ENCODE assay signal across 11 cellular contexts in genomic region chr2:229873123-229873581, GRCh38. TPM values are rescaled to one million over a fixed set of nuclear protein-coding genes. Genes with fewer than 3 reads are reported as not detected.
DNase-seq lines count a peak whose midpoint lies in the region; ATAC-seq, FAIRE-seq and TF ChIP-seq lines count a peak whose summit lies in the region.
"Had no signal": no experiment of that assay in that cellular context is flagged by ENCODE, and none has a peak within 500 bp of the region (broad histone marks: within the 10 kb centered on the region; RNA-seq: fewer than 3 reads in every experiment).

No MANE protein-coding gene starts in this region.

- peak overlapping the region in 2 of 8 donors; percentile 8 to 15 for H3K4me3 Mint-ChIP-seq in CD4-positive, alpha-beta memory T cell

- no peaks in the 10 kb centered on the region for H4K20me1 ChIP-seq in endothelial cell of umbilical vein (replicated peaks; ENCODE audit: control insufficient read depth, extremely low read depth, insufficient read depth, low read length)

- POLR2A ChIA-PET in CD4-positive, alpha-beta memory T cell (lab: Charles Lee; ENCODE audit: partially characterized antibody), result no interaction called here
- POLR2A ChIA-PET in endothelial cell of umbilical vein (lab: Charles Lee), result no interaction called here

- dilution Hi-C loops in endothelial cell of umbilical vein (cut with MboI; ENCODE audit: extremely low pct_ligation_motif_present, low sequenced_read_pairs), result no loop called here

- no peak overlapping the region for H3K27ac ChIP-seq in CD4-positive, alpha-beta memory T cell (ENCODE audit: low read depth, low read length)
- H3K27ac ChIP-seq in endothelial cell of umbilical vein (ENCODE audit: insufficient read depth, low read depth, low read length), result no peak overlapping the region

- ATAC-seq in GM19438 (IDR thresholded peaks at IDR 0.05; ENCODE audit: low read depth, unreplicated experiment), result peak; percentile 87
- ATAC-seq in HG03108 (IDR thresholded peaks at IDR 0.05; ENCODE audit: unreplicated experiment), result peak; percentile 88
- ATAC-seq: mucosa of descending colon had no signal

- H3K27ac Mint-ChIP-seq in CD4-positive, alpha-beta memory T cell, result peak overlapping the region in 4 of 7 donors; percentile 6 to 26 (median 12)

- FAIRE-seq in endothelial cell of umbilical vein (lab: Jason Lieb, UNC), result no peak

- H3K9ac ChIP-seq in endothelial cell of umbilical vein (replicated peaks; ENCODE audit: extremely low read depth, insufficient read depth, low read length), result no peak overlapping the region

- H3K4me3 ChIP-seq in CD4-positive, alpha-beta memory T cell (ENCODE audit: low read length in 2 of 2), result no peak overlapping the region
- H3K4me3 ChIP-seq in endothelial cell of umbilical vein (replicated peaks in 1 of 3; ENCODE audit: insufficient read depth in 1 of 3, low read depth in 1 of 3, low read length in 3 of 3), result no peak overlapping the region
- H3K4me3 ChIP-seq: mucosa of descending colon had no signal

- H3K36me3 Mint-ChIP-seq in CD4-positive, alpha-beta memory T cell, result peaks cover 47 to 57% of the 10 kb centered on the region in 2 donors

- no peak for TF ChIP-seq POLR2A in endothelial cell of umbilical vein (IDR thresholded peaks at IDR 0.05; ENCODE audit: low read depth, low read length)

- H3K4me1 ChIP-seq in CD4-positive, alpha-beta memory T cell (ENCODE audit: insufficient read depth, low read length), result peaks cover 36% of the 10 kb centered on the region
- H3K4me1 ChIP-seq in endothelial cell of umbilical vein (ENCODE audit: control insufficient read depth, extremely low read depth, insufficient read depth, low read length), result peaks cover 11% of the 10 kb centered on the region

- no TSS peak for BruUV-seq in endothelial cell of umbilical vein (replicated peaks; lab: Mats Ljungman, UMichigan)

- H3K36me3 ChIP-seq in CD4-positive, alpha-beta memory T cell (ENCODE audit: insufficient read depth, low read length), result peaks cover 12% of the 10 kb centered on the region
- peaks cover 4 to 5% of the 10 kb centered on the region in 2 experiments for H3K36me3 ChIP-seq in endothelial cell of umbilical vein (ENCODE audit: control insufficient read depth in 2 of 2, extremely low read depth in 1 of 2, insufficient read depth in 2 of 2, low read length in 2 of 2)

- no peaks in the 10 kb centered on the region for H3K9me3 ChIP-seq in CD4-positive, alpha-beta memory T cell (ENCODE audit: control insufficient read depth in 1 of 2, low read length in 2 of 2)
- H3K9me3 ChIP-seq in endothelial cell of umbilical vein (replicated peaks; ENCODE audit: control insufficient read depth, insufficient read depth, low read length), result no peaks in the 10 kb centered on the region
- H3K9me3 ChIP-seq: mucosa of descending colon had no signal

- no peak overlapping the region for H2AFZ ChIP-seq in endothelial cell of umbilical vein (ENCODE audit: low read depth, low read length)

- peaks cover 88% of the 10 kb centered on the region for H3K79me2 ChIP-seq in endothelial cell of umbilical vein (ENCODE audit: control insufficient read depth, insufficient read depth, low read length)

- no peaks in the 10 kb centered on the region for H3K27me3 Mint-ChIP-seq in CD4-positive, alpha-beta memory T cell

- peak overlapping the region; percentile 16 for H3K4me2 ChIP-seq in endothelial cell of umbilical vein (ENCODE audit: insufficient read depth, low read length)

- no peaks in the 10 kb centered on the region for H3K27me3 ChIP-seq in CD4-positive, alpha-beta memory T cell (ENCODE audit: insufficient read depth, low read length)
- no peaks in the 10 kb centered on the region for H3K27me3 ChIP-seq in endothelial cell of umbilical vein (ENCODE audit: control insufficient read depth in 2 of 2, insufficient read depth in 2 of 2, low read length in 2 of 2)

- no peak for DNase-seq in CD4-positive, alpha-beta memory T cell
- DNase-seq in endothelial cell of umbilical vein (ENCODE audit: low read depth, low spot score), result peak; percentile 62
- DNase-seq in NCI-H1417 (lab: John Stamatoyannopoulos, UW), result no peak
- no peak for DNase-seq in SHP77 (lab: John Stamatoyannopoulos, UW)
- no peak for DNase-seq in cerebellar nuclear complex (lab: John Stamatoyannopoulos, UW)
- DNase-seq in HCEC 1CT, result no peak
- DNase-seq: GOT3, mucosa of descending colon, NCI-H1048 had no signal

- peaks cover 40 to 70% (median 53%) of the 10 kb centered on the region in 4 donors for H3K4me1 Mint-ChIP-seq in CD4-positive, alpha-beta memory T cell

- intact Hi-C loops in CD4-positive, alpha-beta memory T cell (cut with micrococcal nuclease), result loop anchor here (2.0 kb wide), 1 partner anchor 72 kb away; no protein-coding TSS in a partner anchor
- intact Hi-C loops in endothelial cell of umbilical vein (cut with micrococcal nuclease), result no loop called here

- no peak for TF ChIP-seq CTCF in endothelial cell of umbilical vein (IDR thresholded peaks at IDR 0.05; ENCODE audit: extremely low read depth in 1 of 2, insufficient read depth in 1 of 2, low read depth in 1 of 2, low read length in 2 of 2)

- H3K9me1 ChIP-seq in endothelial cell of umbilical vein (replicated peaks; ENCODE audit: control insufficient read depth, extremely low read depth, insufficient read depth, low read length), result no peaks in the 10 kb centered on the region

- no peaks in the 10 kb centered on the region for H3K9me3 Mint-ChIP-seq in CD4-positive, alpha-beta memory T cell

- CTCF ChIA-PET in CD4-positive, alpha-beta memory T cell (lab: Charles Lee; ENCODE audit: partially characterized antibody), result interaction anchor here (1.5 kb wide), 1 partner anchor 92 kb away, joined by 3 read pairs; no protein-coding TSS in a partner anchor
- CTCF ChIA-PET in endothelial cell of umbilical vein (lab: Charles Lee), result interaction anchor here (1.0 to 2.0 kb wide), 2 partner anchors 38 to 72 kb away, joined by 4 to 8 read pairs; no protein-coding TSS in a partner anchor

TF ChIP-seq in endothelial cell of umbilical vein, 7 proteins besides CTCF, POLR2A, EP300 and RAD21:
- TF ChIP-seq MYC (IDR thresholded peaks at IDR 0.05; ENCODE audit: low read depth, low read length), result no peak
- no peak for TF ChIP-seq FOS (IDR thresholded peaks at IDR 0.05; ENCODE audit: borderline replicate concordance, insufficient read depth, low read length)
- TF ChIP-seq EZH2 (IDR thresholded peaks at IDR 0.05; ENCODE audit: borderline replicate concordance, low read depth, low read length, severe bottlenecking), result no peak
- no peak for TF ChIP-seq POLR2AphosphoS5 (IDR thresholded peaks at IDR 0.05; ENCODE audit: insufficient read depth, low read depth, low read length)
- no peak for TF ChIP-seq GATA2 (IDR thresholded peaks at IDR 0.05; ENCODE audit: insufficient read depth, insufficient read length, low read depth, low read length)
TF ChIP-seq in endothelial cell of umbilical vein: peak in this region for 0.

RNA-seq across cellular contexts. Expression of gene TRIP12, which starts 48.7 kb away (rescaled TPM):
- total RNA-seq in CD4-positive, alpha-beta memory T cell, result 100 to 1,000 TPM; 218 to 224 TPM
- 10 to 100 TPM; 14.5 to 51.5 TPM for polyA plus RNA-seq in CD4-positive, alpha-beta memory T cell
- 256 and 278 TPM in 2 replicates for total RNA-seq in endothelial cell of umbilical vein
- polyA plus RNA-seq in endothelial cell of umbilical vein, result 37.8 and 53.8 TPM in 2 replicates
- polyA plus RNA-seq in endothelial cell of umbilical vein (2011; cell fraction: cytosol; rRNA removed), result 45.7 and 48.6 TPM in 2 replicates
- polyA plus RNA-seq in endothelial cell of umbilical vein (2011; cell fraction: nucleus; rRNA removed), result 174 and 230 TPM in 2 replicates
- 167 and 175 TPM in 2 replicates for polyA plus RNA-seq in endothelial cell of umbilical vein (2012)
- polyA minus RNA-seq in endothelial cell of umbilical vein, result 400 and 426 TPM in 2 replicates
- polyA minus RNA-seq in endothelial cell of umbilical vein (2011; cell fraction: cytosol; rRNA and poly(A)+ RNA removed), result 109 TPM
- 362 and 539 TPM in 2 replicates for polyA minus RNA-seq in endothelial cell of umbilical vein (2011; cell fraction: nucleus; rRNA and poly(A)+ RNA removed)

RNA-seq across cellular contexts. Expression of gene FBXO36, which starts 49.2 kb away (rescaled TPM):
- total RNA-seq in CD4-positive, alpha-beta memory T cell, result under 1 TPM; 0.55 to 0.75 TPM
- polyA plus RNA-seq in CD4-positive, alpha-beta memory T cell, result 1 to 10 TPM in 1 of 2 donors, under 1 TPM in 1; 0.56 to 2.2 TPM
- 0.53 and 1.1 TPM in 2 replicates for total RNA-seq in endothelial cell of umbilical vein
- polyA plus RNA-seq in endothelial cell of umbilical vein, result 0.92 and 1.2 TPM in 2 replicates
- 1.4 and 1.5 TPM in 2 replicates for polyA plus RNA-seq in endothelial cell of umbilical vein (2011; cell fraction: cytosol; rRNA removed)
- polyA plus RNA-seq in endothelial cell of umbilical vein (2011; cell fraction: nucleus; rRNA removed), result 1.2 and 1.6 TPM in 2 replicates
- polyA plus RNA-seq in endothelial cell of umbilical vein (2012), result 0.99 and 2.6 TPM in 2 replicates
- polyA minus RNA-seq in endothelial cell of umbilical vein, result 1.3 and 2.8 TPM in 2 replicates
- 0.41 TPM for polyA minus RNA-seq in endothelial cell of umbilical vein (2011; cell fraction: cytosol; rRNA and poly(A)+ RNA removed)
- polyA minus RNA-seq in endothelial cell of umbilical vein (2011; cell fraction: nucleus; rRNA and poly(A)+ RNA removed), result 0.87 and 1.4 TPM in 2 replicates
